In genomic region chr11:121604152-121604551, GRCh38 we compare ENCODE assay signal across 3 cellular contexts.
TF ChIP-seq lines count a peak whose summit lies in the region.

No MANE protein-coding gene starts in this region.

TF ChIP-seq in IMR-90, 13 proteins besides CTCF, POLR2A, EP300 and RAD21 (continued from another document):
- TF ChIP-seq MAZ (IDR thresholded peaks at IDR 0.05; ENCODE audit: borderline replicate concordance, low read depth, low read length) (no peak), CHD1 (IDR thresholded peaks at IDR 0.05; ENCODE audit: low read depth, low read length) (no peak), MXI1 (IDR thresholded peaks at IDR 0.05; ENCODE audit: borderline replicate concordance, low read depth, low read length) (no peak)

TF ChIP-seq in HepG2, 621 proteins besides CTCF, POLR2A, EP300 and RAD21 (continued from another document and continues in another):
- TF ChIP-seq ZNF510 (CRISPR knock-in tag; IDR thresholded peaks at IDR 0.05; ENCODE audit: low read depth) (no peak), ZBTB49 (CRISPR knock-in tag; IDR thresholded peaks at IDR 0.05; ENCODE audit: borderline replicate concordance) (no peak), PHF21A (CRISPR knock-in tag; IDR thresholded peaks at IDR 0.05) (peak; percentile 41; the same call in 1 of the 2 replicates), REPIN1 (CRISPR knock-in tag; IDR thresholded peaks at IDR 0.05; ENCODE audit: borderline replicate concordance, low read depth) (no peak), TAF1 (CRISPR knock-in tag; IDR thresholded peaks at IDR 0.05) (no peak), ZNF124 (CRISPR knock-in tag; IDR thresholded peaks at IDR 0.05) (no peak), ZNF331 (CRISPR knock-in tag; IDR thresholded peaks at IDR 0.05) (peak; percentile 70), ZMYM4 (CRISPR knock-in tag; IDR thresholded peaks at IDR 0.05) (peak; percentile 63; the same call in 1 of the 2 replicates), ZNF556 (CRISPR knock-in tag; IDR thresholded peaks at IDR 0.05; ENCODE audit: borderline replicate concordance) (no peak), GFI1 (CRISPR knock-in tag; IDR thresholded peaks at IDR 0.05; ENCODE audit: borderline replicate concordance) (peak; percentile 29; the same call in 1 of the 2 replicates), ZBTB38 (CRISPR knock-in tag; IDR thresholded peaks at IDR 0.05) (peak; percentile 63; the same call in 1 of the 2 replicates), ZNF687 (CRISPR knock-in tag; IDR thresholded peaks at IDR 0.05) (peak; percentile 62), ZNF274 (CRISPR knock-in tag; IDR thresholded peaks at IDR 0.05) (no peak), IKZF5 (CRISPR knock-in tag; IDR thresholded peaks at IDR 0.05) (no peak), TFDP1 (CRISPR knock-in tag; IDR thresholded peaks at IDR 0.05; ENCODE audit: borderline replicate concordance) (no peak), NR2F2 (IDR thresholded peaks at IDR 0.05; ENCODE audit: borderline replicate concordance, low read depth) (0 out of 2 replicates have a peak, but pooled peaks have one; percentile 27)

TF ChIP-seq in SK-N-SH treated with all-trans-retinoic acid at 6 μM for 48 hours, 23 proteins besides CTCF, POLR2A, EP300 and RAD21 (continued from another document):
- TF ChIP-seq TSHZ2 (CRISPR knock-in tag; IDR thresholded peaks at IDR 0.05) = no peak
- TF ChIP-seq ZNF8 (CRISPR knock-in tag; IDR thresholded peaks at IDR 0.05) = no peak
- no peak for TF ChIP-seq RARB (CRISPR knock-in tag; IDR thresholded peaks at IDR 0.05)
- TF ChIP-seq OSR1 (CRISPR knock-in tag; IDR thresholded peaks at IDR 0.05) = no peak
- TF ChIP-seq TCF4 (CRISPR knock-in tag; IDR thresholded peaks at IDR 0.05; ENCODE audit: borderline replicate concordance) = no peak
- no peak for TF ChIP-seq BACH2 (CRISPR knock-in tag; IDR thresholded peaks at IDR 0.05; ENCODE audit: borderline replicate concordance)
- no peak for TF ChIP-seq ZNF70 (CRISPR knock-in tag; IDR thresholded peaks at IDR 0.05)
- TF ChIP-seq ZFP3 (CRISPR knock-in tag; IDR thresholded peaks at IDR 0.05) = no peak
- TF ChIP-seq SNAI2 (CRISPR knock-in tag; IDR thresholded peaks at IDR 0.05) = no peak
- no peak for TF ChIP-seq ESRRG (CRISPR knock-in tag; IDR thresholded peaks at IDR 0.05)
TF ChIP-seq in SK-N-SH treated with all-trans-retinoic acid at 6 μM for 48 hours: peak in this region for 0.
